Comparison of ENCODE assay signal across 1 cellular context in the genomic region with DNA sequence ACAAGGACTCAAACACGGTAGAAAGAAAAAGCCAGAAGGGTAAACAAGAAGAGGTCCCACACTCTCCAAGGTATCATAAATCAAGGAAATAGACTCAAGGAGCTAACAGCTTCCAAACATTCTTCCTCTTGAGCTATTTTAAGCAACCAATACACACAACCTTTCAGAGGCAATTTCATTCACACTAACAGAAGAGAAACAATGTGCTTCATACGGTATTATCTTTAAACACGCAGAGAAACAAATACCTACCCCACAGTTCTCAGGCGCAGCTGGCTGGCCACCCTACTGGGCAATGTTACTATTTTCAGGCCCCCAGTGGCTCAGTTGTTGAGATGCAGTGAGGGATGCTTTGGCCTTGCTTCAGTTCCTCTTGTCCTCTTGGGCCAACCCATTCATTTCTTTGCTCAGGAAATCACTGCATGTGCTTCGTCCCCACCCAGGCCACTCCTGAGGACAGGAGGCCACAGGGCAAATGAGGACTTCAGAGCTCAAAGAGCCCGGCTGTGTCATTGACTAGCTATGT.
TF ChIP-seq lines count a peak whose summit lies in the region.

No MANE protein-coding gene starts in this region.

TF ChIP-seq in SK-N-SH, 30 proteins besides CTCF, POLR2A, EP300 and RAD21 (continued from another document):
- TF ChIP-seq RXRA (IDR thresholded peaks at IDR 0.05; ENCODE audit: borderline replicate concordance, low read depth), result no peak
- peak; percentile 35; the same call in 1 of the 2 replicates for TF ChIP-seq TCF12 (IDR thresholded peaks at IDR 0.05)
- no peak for TF ChIP-seq RFX5 (IDR thresholded peaks at IDR 0.05; ENCODE audit: low read length)
- no peak for TF ChIP-seq NFIC (IDR thresholded peaks at IDR 0.05; ENCODE audit: borderline replicate concordance)
- TF ChIP-seq MXI1 (IDR thresholded peaks at IDR 0.05; ENCODE audit: low read depth, low read length), result no peak
- TF ChIP-seq, protein P1, sequence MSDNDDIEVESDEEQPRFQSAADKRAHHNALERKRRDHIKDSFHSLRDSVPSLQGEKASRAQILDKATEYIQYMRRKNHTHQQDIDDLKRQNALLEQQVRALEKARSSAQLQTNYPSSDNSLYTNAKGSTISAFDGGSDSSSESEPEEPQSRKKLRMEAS (IDR thresholded peaks at IDR 0.05; ENCODE audit: low read depth), result no peak
- no peak for TF ChIP-seq NRF1 (IDR thresholded peaks at IDR 0.05; ENCODE audit: low read depth, low read length)
